17 cellular contexts compared by ENCODE assay signal in the genomic region with DNA sequence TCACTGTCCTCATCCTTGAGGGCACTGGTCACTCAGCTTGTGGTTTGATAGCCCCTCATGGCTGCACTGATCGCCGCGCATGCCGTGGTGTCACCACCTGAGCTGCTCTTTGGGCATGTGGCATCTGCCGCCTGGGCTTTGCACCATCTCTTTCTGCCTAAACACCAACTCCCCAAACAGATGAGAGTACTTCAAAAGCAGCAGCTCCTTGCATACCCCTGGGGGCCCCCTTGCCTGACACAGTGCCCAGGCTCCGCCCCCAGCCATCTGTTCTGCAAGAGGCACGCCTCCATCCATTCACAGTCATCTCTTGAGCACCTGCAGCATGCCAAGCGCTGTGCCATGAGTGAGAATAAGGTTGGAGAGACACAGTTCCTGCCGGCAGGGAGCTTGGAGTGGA.
DNase-seq lines count a peak whose midpoint lies in the region; ATAC-seq and TF ChIP-seq lines count a peak whose summit lies in the region.
"Had no signal": no experiment of that assay in that cellular context is flagged by ENCODE, and none has a peak within 500 bp of the region (broad histone marks: within the 10 kb centered on the region; RNA-seq: fewer than 3 reads in every experiment).

No MANE protein-coding gene starts in this region.

- no peak for TF ChIP-seq CTCF in neural progenitor cell (IDR thresholded peaks at IDR 0.05)

- H3K4me3 ChIP-seq in neural progenitor cell: no peak overlapping the region
- H3K4me3 ChIP-seq: K562 had no signal

- H3K9me3 Mint-ChIP-seq in neural progenitor cell: no peaks in the 10 kb centered on the region
- H3K9me3 Mint-ChIP-seq: central memory CD8-positive, alpha-beta T cell had no signal

- H3K4me1 Mint-ChIP-seq in neural progenitor cell: peaks cover 26% of the 10 kb centered on the region
- H3K4me1 Mint-ChIP-seq: central memory CD8-positive, alpha-beta T cell had no signal

- H3K4me2 ChIP-seq in neural progenitor cell: peak overlapping the region; percentile 49

- no peak overlapping the region for H3K27ac ChIP-seq in neural progenitor cell
- H3K27ac ChIP-seq: 22Rv1, foreskin keratinocyte had no signal

- peak; percentile 46 for DNase-seq in DMS153 (lab: John Stamatoyannopoulos, UW)
- no peak for DNase-seq in DMS153 treated with DMSO at 0.1 percent for 48 hours (lab: John Stamatoyannopoulos, UW; ENCODE audit: unreplicated experiment)
- peak; percentile 5 for DNase-seq in G401 (ENCODE audit: low spot score)
- DNase-seq in NCI-H82 (lab: John Stamatoyannopoulos, UW): peak; percentile 31
- peak; percentile 58 for DNase-seq in neural progenitor cell (ENCODE audit: low spot score)
- DNase-seq in medulla oblongata (ENCODE audit: extremely low spot score): no peak
- DNase-seq in UCSD-AML1 (lab: John Stamatoyannopoulos, UW; ENCODE audit: unreplicated experiment): no peak
- DNase-seq: foreskin keratinocyte; mesenchymal stem cell; NCI-H1105 treated with DMSO at 0.1 percent for 48 hours; NCI-H774; stimulated activated naive CD8-positive, alpha-beta T cell treated with anti-CD3 and anti-CD28 coated beads, Interleukin-15, Interleukin-2, amounts not matched to agents 100 U/mL and 50 U/mL, for 24 hours had no signal

- no peak overlapping the region for H3K4me3 Mint-ChIP-seq in neural progenitor cell
- H3K4me3 Mint-ChIP-seq: central memory CD8-positive, alpha-beta T cell had no signal

- H3K9me3 ChIP-seq in neural progenitor cell (ENCODE audit: low read depth): no peaks in the 10 kb centered on the region

- in situ Hi-C loops in G401 (cut with HindIII; ENCODE audit: low sequenced_read_pairs): no loop called here

- ATAC-seq in GM19328 (IDR thresholded peaks at IDR 0.05; ENCODE audit: unreplicated experiment): no peak
- ATAC-seq: activated CD4-positive, CD25-positive, alpha-beta regulatory T cell treated with anti-CD3 and anti-CD28 coated beads, Interleukin-2, amount 50 U/mL, for 24 hours; foreskin keratinocyte; K562; stimulated activated naive CD8-positive, alpha-beta T cell treated with anti-CD3 and anti-CD28 coated beads, Interleukin-15, Interleukin-2, amounts not matched to agents 100 U/mL and 50 U/mL, for 24 hours had no signal

- H2AFZ ChIP-seq in neural progenitor cell (replicated peaks): no peak overlapping the region

- H4K20me1 ChIP-seq in neural progenitor cell (ENCODE audit: low read depth): no peaks in the 10 kb centered on the region

- H3K36me3 ChIP-seq in neural progenitor cell: no peaks in the 10 kb centered on the region

- no peak overlapping the region for H3K9ac ChIP-seq in neural progenitor cell

- H3K36me3 Mint-ChIP-seq in neural progenitor cell: no peaks in the 10 kb centered on the region

- H3F3A ChIP-seq in neural progenitor cell (ENCODE audit: low read depth): no peaks in the 10 kb centered on the region

- no peaks in the 10 kb centered on the region for H3K27me3 ChIP-seq in neural progenitor cell
- H3K27me3 ChIP-seq: foreskin keratinocyte had no signal

- no peaks in the 10 kb centered on the region for H3K79me2 ChIP-seq in neural progenitor cell (ENCODE audit: low read depth)

- peaks cover 7% of the 10 kb centered on the region for H3K4me1 ChIP-seq in neural progenitor cell
- H3K4me1 ChIP-seq: foreskin keratinocyte had no signal

- H3K27me3 Mint-ChIP-seq in neural progenitor cell (ENCODE audit: insufficient read depth, low read depth): peaks cover 7% of the 10 kb centered on the region

- peak overlapping the region; percentile 19 for H3K27ac Mint-ChIP-seq in neural progenitor cell

Comparison
In these comparisons a context has a peak if more than half of its experiments do, and no peak if none do; other contexts are left out.
1. DNase-seq: peak in DMS153 (single experiment), G401 (single experiment), NCI-H82 (single experiment) and neural progenitor cell (single experiment); none in DMS153 treated with DMSO at 0.1 percent for 48 hours (single experiment), medulla oblongata (single experiment) and UCSD-AML1 (single experiment).